Comparison of ENCODE assay signal across 25 cellular contexts in genomic region chr6:72466471-72466870, GRCh38.
"Had no signal": no experiment of that assay in that cellular context is flagged by ENCODE, and none has a peak within 500 bp of the region (broad histone marks: within the 10 kb centered on the region; RNA-seq: fewer than 3 reads in every experiment).

No MANE protein-coding gene starts in this region.

- H3K9me3 Mint-ChIP-seq: activated CD8-positive, alpha-beta T cell treated with anti-CD3 and anti-CD28 coated beads for 36 hours; activated T-cell treated with anti-CD3 and anti-CD28 coated beads, Interleukin-2, amount 50 U/mL, for 4 hours; activated T-helper 17 cell treated with anti-CD3 and anti-CD28 coated beads, Interleukin-2, amount 50 U/mL, for 72 hours had no signal

- H3K36me3 Mint-ChIP-seq: activated naive CD8-positive, alpha-beta T cell had no signal

- H3K4me1 Mint-ChIP-seq: activated T-helper 17 cell treated with anti-CD3 and anti-CD28 coated beads, Interleukin-2, amount 50 U/mL, for 72 hours; T-helper 17 cell; WTC11 had no signal

- DNase-seq: activated CD4-positive, alpha-beta T cell treated with anti-CD3 and anti-CD28 coated beads for 48 hours; activated CD4-positive, alpha-beta T cell treated with anti-CD3 and anti-CD28 coated beads, Interleukin-2, amount 50 U/mL, for 1 hour; activated CD4-positive, alpha-beta T cell treated with anti-CD3 and anti-CD28 coated beads, Interleukin-2, amount 50 U/mL, for 48 hours; activated CD8-positive, alpha-beta memory T cell treated with anti-CD3 and anti-CD28 coated beads for 24 hours; activated CD8-positive, alpha-beta T cell treated with anti-CD3 and anti-CD28 coated beads for 36 hours; activated effector memory CD4-positive, alpha-beta T cell treated with Interleukin-2 at 50 U/mL for 16 hours; activated gamma-delta T cell treated with Interleukin-2 at 50 U/mL for 16 hours; activated naive CD4-positive, alpha-beta T cell treated with anti-CD3 and anti-CD28 coated beads, Interleukin-2, amount 50 U/mL, for 16 hours; activated naive CD4-positive, alpha-beta T cell treated with Interleukin-2 at 50 U/mL for 16 hours; activated T-cell treated with anti-CD3 and anti-CD28 coated beads, Interleukin-2, amount 50 U/mL, for 4 hours; amniotic stem cell; central memory CD4-positive, alpha-beta T cell; cerebellar nuclear complex; colonic mucosa; effector CD8-positive, alpha-beta T cell; erythroblast; T-helper 1 cell; T-helper 17 cell had no signal

- H3K9me3 ChIP-seq: colonic mucosa, esophagus muscularis mucosa had no signal

- FAIRE-seq: astrocyte had no signal

- H3K27ac ChIP-seq: cardiac muscle cell, colonic mucosa, esophagus muscularis mucosa, VCaP had no signal

- H3K27ac Mint-ChIP-seq: activated CD8-positive, alpha-beta T cell treated with anti-CD3 and anti-CD28 coated beads for 36 hours; activated naive CD8-positive, alpha-beta T cell; activated T-helper 17 cell treated with anti-CD3 and anti-CD28 coated beads, Interleukin-2, amount 50 U/mL, for 72 hours; T-helper 17 cell; WTC11 had no signal

- H3K4me3 Mint-ChIP-seq: activated CD8-positive, alpha-beta T cell treated with anti-CD3 and anti-CD28 coated beads for 36 hours; activated naive CD8-positive, alpha-beta T cell; activated T-cell treated with anti-CD3 and anti-CD28 coated beads, Interleukin-2, amount 50 U/mL, for 4 hours; activated T-helper 17 cell treated with anti-CD3 and anti-CD28 coated beads, Interleukin-2, amount 50 U/mL, for 72 hours; T-helper 17 cell; WTC11 had no signal

- H3K36me3 ChIP-seq: cardiac muscle cell, colonic mucosa, esophagus muscularis mucosa had no signal

- H3K4me1 ChIP-seq: colonic mucosa, esophagus muscularis mucosa had no signal

- H3K4me3 ChIP-seq: cardiac muscle cell, colonic mucosa, esophagus muscularis mucosa had no signal

- ATAC-seq: activated CD8-positive, alpha-beta T cell treated with anti-CD3 and anti-CD28 coated beads for 36 hours; activated T-cell treated with anti-CD3 and anti-CD28 coated beads, Interleukin-2, amount 50 U/mL, for 4 hours; activated T-helper 17 cell treated with anti-CD3 and anti-CD28 coated beads, Interleukin-2, amount 50 U/mL, for 72 hours; T-helper 17 cell; WTC11 had no signal

- H3K27me3 ChIP-seq: cardiac muscle cell, colonic mucosa, esophagus muscularis mucosa had no signal
